Comparison of ENCODE assay signal across 8 cellular contexts in the genomic region with DNA sequence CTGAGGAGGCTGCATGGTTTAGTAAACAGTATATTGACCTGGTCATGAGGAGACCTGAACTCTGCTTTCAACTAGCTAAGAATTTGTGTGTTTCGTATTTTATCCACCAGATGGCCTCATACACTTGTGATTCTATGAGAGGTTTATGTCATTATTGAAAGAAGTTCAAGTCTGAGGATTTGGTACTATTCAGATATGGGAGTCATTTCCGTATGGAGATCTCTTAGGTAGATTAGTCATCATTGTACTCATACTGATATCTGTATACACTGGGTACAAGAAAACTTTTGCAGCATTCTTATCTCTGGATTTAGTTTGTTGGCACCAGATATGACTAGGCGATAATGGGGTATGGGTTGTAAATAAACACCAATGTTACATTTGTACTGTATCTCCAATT. TPM values are rescaled to one million over a fixed set of nuclear protein-coding genes. Genes with fewer than 3 reads are reported as not detected.
DNase-seq lines count a peak whose midpoint lies in the region; ATAC-seq, FAIRE-seq and TF ChIP-seq lines count a peak whose summit lies in the region.

No MANE protein-coding gene starts in this region.

- no peaks in the 10 kb centered on the region for H4K20me1 ChIP-seq in OCI-LY1 (ENCODE audit: insufficient read depth, low read length)
- H4K20me1 ChIP-seq in HepG2 (ENCODE audit: insufficient read depth, low read length), result no peaks in the 10 kb centered on the region

- ATAC-seq in GM18508 (IDR thresholded peaks at IDR 0.05; ENCODE audit: insufficient read depth, unreplicated experiment) (peak; percentile 83), HepG2 (peak; percentile 73), upper lobe of right lung (peak; percentile 80), HG02623 (IDR thresholded peaks at IDR 0.05; ENCODE audit: unreplicated experiment) (no peak)

- TF ChIP-seq EP300 in HepG2 (IDR thresholded peaks at IDR 0.05; ENCODE audit: low read depth in 2 of 2, low read length in 2 of 2) (no peak), HepG2 (CRISPR knock-in tag; IDR thresholded peaks at IDR 0.05; ENCODE audit: borderline replicate concordance) (no peak)

- 57% methylated on average over 3 of the region's 3 CpGs for WGBS in HepG2 (ENCODE audit: low lambda C conversion rate)

- in situ Hi-C loops in HepG2 (cut with HindIII; ENCODE audit: extremely low pct_ligation_motif_present, low pct_unique_long_range_greater_than_20kb), result loop anchor here (5.0 kb wide), 1 partner anchor 235 kb away; no protein-coding TSS in a partner anchor

- H2AFZ ChIP-seq in OCI-LY1 (ENCODE audit: low read length), result no peak overlapping the region
- H2AFZ ChIP-seq in HepG2 (ENCODE audit: low read length), result no peak overlapping the region

- no peak for TF ChIP-seq POLR2A in HepG2 (IDR thresholded peaks at IDR 0.05; ENCODE audit: insufficient read depth in 1 of 2, low read depth in 2 of 2, low read length in 2 of 2)

- H3K4me1 ChIP-seq in OCI-LY1 (ENCODE audit: insufficient read depth, low read length, severe bottlenecking) (no peaks in the 10 kb centered on the region), HepG2 (ENCODE audit: insufficient read depth, low read length) (no peaks in the 10 kb centered on the region), upper lobe of right lung (no peaks in the 10 kb centered on the region)

- intact Hi-C loops in HepG2 (cut with micrococcal nuclease; ENCODE audit: unreplicated experiment) (loop anchor here (1.0 to 10.0 kb wide), 3 partner anchors 72 to 245 kb away; no protein-coding TSS in a partner anchor), upper lobe of right lung (cut with DNase I) (no loop called here)

- H3K27me3 ChIP-seq in OCI-LY1 (ENCODE audit: insufficient read depth, low read length) (no peaks in the 10 kb centered on the region), HepG2 (ENCODE audit: control insufficient read depth in 1 of 2, insufficient read depth in 2 of 2, low read length in 2 of 2) (no peaks in the 10 kb centered on the region), upper lobe of right lung (no peaks in the 10 kb centered on the region)

- CTCF ChIA-PET in HepG2 (lab: Yijun Ruan, JAX; ENCODE audit: low intra/inter-chr PET ratio, low total read pairs), result interaction anchor here (1.3 to 1.9 kb wide), 3 partner anchors 113 to 245 kb away, joined by 4 to 23 read pairs (median 11); no protein-coding TSS in a partner anchor

- peaks cover 63% of the 10 kb centered on the region for H3K36me3 ChIP-seq in OCI-LY1 (ENCODE audit: insufficient read depth, low read length)
- peaks cover 9 to 48% of the 10 kb centered on the region in 2 experiments; a peak in 4 of 5 replicates for H3K36me3 ChIP-seq in HepG2 (replicated peaks in 1 of 2; ENCODE audit: control insufficient read depth in 1 of 2, insufficient read depth in 2 of 2, low read length in 2 of 2)
- peaks cover 95% of the 10 kb centered on the region for H3K36me3 ChIP-seq in upper lobe of right lung

- H3K9me2 ChIP-seq in OCI-LY1 (ENCODE audit: low read depth, low read length), result no peaks in the 10 kb centered on the region

- H3F3A ChIP-seq in OCI-LY1 (ENCODE audit: insufficient read depth, low read length), result no peaks in the 10 kb centered on the region

- no peak overlapping the region for H3K9ac ChIP-seq in OCI-LY1 (ENCODE audit: low read length)
- no peak overlapping the region for H3K9ac ChIP-seq in HepG2 (ENCODE audit: insufficient read depth, low read depth, low read length)

- H3K4me2 ChIP-seq in OCI-LY1 (ENCODE audit: low read length) (no peak overlapping the region), HepG2 (ENCODE audit: low read depth, low read length) (no peak overlapping the region)

- DNase-seq in HuH-7.5 (ENCODE audit: low spot score) (peak; percentile 8), cerebellar cortex (ENCODE audit: low spot score) (peak; percentile 70), HepG2 (ENCODE audit: low spot score) (peak; percentile 59), upper lobe of right lung (no peak)

- POLR2A ChIA-PET in HepG2 (lab: Yijun Ruan, JAX), result interaction anchor here (0.8 kb wide), 1 partner anchor 244 kb away, joined by 3 read pairs; no protein-coding TSS in a partner anchor

- FAIRE-seq in HepG2 (lab: Jason Lieb, UNC), result peak; percentile 26

- TF ChIP-seq CTCF in C4-2B (conservative IDR thresholded peaks at IDR 0.05) (peak; percentile 75), OCI-LY1 (IDR thresholded peaks at IDR 0.05; ENCODE audit: low read length) (peak; percentile 71), HepG2 (CRISPR knock-in tag; IDR thresholded peaks at IDR 0.05) (peak; percentile 73), upper lobe of right lung (IDR thresholded peaks at IDR 0.05) (peak; percentile 55)

- H3K27ac ChIP-seq in C4-2B (no peak overlapping the region), OCI-LY1 (ENCODE audit: low read depth, low read length, poor library complexity, severe bottlenecking) (no peak overlapping the region), HepG2 (ENCODE audit: extremely low read length, insufficient read depth, low read length) (no peak overlapping the region), upper lobe of right lung (no peak overlapping the region)

- no peak overlapping the region for H3K4me3 ChIP-seq in OCI-LY1 (ENCODE audit: low read depth, low read length, poor library complexity, severe bottlenecking)
- no peak overlapping the region for H3K4me3 ChIP-seq in HepG2 (replicated peaks in 1 of 3; ENCODE audit: insufficient read depth in 1 of 3, low read depth in 2 of 3, low read length in 3 of 3)
- no peak overlapping the region for H3K4me3 ChIP-seq in upper lobe of right lung

- H3K9me3 ChIP-seq in OCI-LY1 (ENCODE audit: low read length), result no peaks in the 10 kb centered on the region
- H3K9me3 ChIP-seq in HepG2 (ENCODE audit: low read length), result no peaks in the 10 kb centered on the region
- no peaks in the 10 kb centered on the region for H3K9me3 ChIP-seq in upper lobe of right lung

- no TSS peak for BruUV-seq in HepG2 (replicated peaks; lab: Mats Ljungman, UMichigan)

- peak; percentile 53; the same call in 1 of the 2 replicates for TF ChIP-seq RAD21 in HepG2 (CRISPR knock-in tag; IDR thresholded peaks at IDR 0.05)

- H3K79me2 ChIP-seq in OCI-LY1 (ENCODE audit: insufficient read depth, low read length) (no peaks in the 10 kb centered on the region), HepG2 (ENCODE audit: insufficient read depth, low read length) (no peaks in the 10 kb centered on the region)

TF ChIP-seq in HepG2, 621 proteins besides CTCF, POLR2A, EP300 and RAD21 (continues in another document):
- TF ChIP-seq SP4 (CRISPR knock-in tag; IDR thresholded peaks at IDR 0.05) (no peak), IRF2 (CRISPR knock-in tag; IDR thresholded peaks at IDR 0.05) (no peak), ZNF883 (CRISPR knock-in tag; IDR thresholded peaks at IDR 0.05; ENCODE audit: not compliant biosample characterization) (no peak), SIN3A (IDR thresholded peaks at IDR 0.05; ENCODE audit: borderline replicate concordance, low read depth, low read length) (no peak)

RNA-seq across cellular contexts. Expression of a gene that starts 26.6 kb away (rescaled TPM):
- total RNA-seq in HepG2 (2016; rRNA removed; fragmentation: Illumina TruSeq; extraction: Trizol), result 10.5 and 13.2 TPM in 2 replicates
- total RNA-seq in HepG2 (2016; cell fraction: cytosol; rRNA removed; fragmentation: Illumina TruSeq; extraction: Trizol; ENCODE audit: low read depth), result 1.8 TPM in 2 replicates
- total RNA-seq in HepG2 (2016; cell fraction: insoluble cytoplasmic fraction; rRNA removed; fragmentation: Illumina TruSeq; extraction: Trizol), result 9.5 and 13.6 TPM in 2 replicates
- 3.0 and 3.7 TPM in 2 replicates for total RNA-seq in HepG2 (2016; cell fraction: membrane; rRNA removed; fragmentation: Illumina TruSeq; extraction: Trizol)
- total RNA-seq in HepG2 (2016; cell fraction: nucleus; rRNA removed; fragmentation: Illumina TruSeq; extraction: Trizol), result 17.5 and 19.5 TPM in 2 replicates
- polyA plus RNA-seq in HepG2 (2011; rRNA removed), result 12.9 and 14.5 TPM in 2 replicates
- 7.9 and 12.5 TPM in 2 replicates for polyA plus RNA-seq in HepG2 (2011; cell fraction: cytosol; rRNA removed)
- polyA plus RNA-seq in HepG2 (2011; cell fraction: nucleus; rRNA removed), result 3.8 and 5.4 TPM in 2 replicates
- polyA plus RNA-seq in HepG2 (2012), result 12.0 and 12.6 TPM in 2 replicates
- 0.79 and 0.95 TPM in 2 replicates for polyA plus RNA-seq in HepG2 (2016; cell fraction: cytosol; fragmentation: Illumina TruSeq; extraction: Trizol; ENCODE audit: low read depth)
- 8.2 and 8.6 TPM in 2 replicates for polyA plus RNA-seq in HepG2 (2016; cell fraction: insoluble cytoplasmic fraction; fragmentation: Illumina TruSeq; extraction: Trizol; ENCODE audit: low read depth)
- 1.6 and 2.6 TPM in 2 replicates for polyA plus RNA-seq in HepG2 (2016; cell fraction: membrane; fragmentation: Illumina TruSeq; extraction: Trizol; ENCODE audit: low read depth)
- 15.9 and 18.8 TPM in 2 replicates for polyA plus RNA-seq in HepG2 (2016; cell fraction: nucleus; fragmentation: Illumina TruSeq; extraction: Trizol; ENCODE audit: insufficient read depth, low read depth)
- polyA minus RNA-seq in HepG2 (2011; rRNA and poly(A)+ RNA removed; ENCODE audit: low replicate concordance), result 16.3 and 37.0 TPM in 2 replicates
- polyA minus RNA-seq in HepG2 (2011; cell fraction: cytosol; rRNA and poly(A)+ RNA removed), result 11.0 and 13.5 TPM in 2 replicates
- 26.9 and 31.3 TPM in 2 replicates for polyA minus RNA-seq in HepG2 (2011; cell fraction: nucleus; rRNA and poly(A)+ RNA removed)
- 32.0 TPM for total RNA-seq in upper lobe of right lung

RNA-seq across cellular contexts. Expression of a gene that starts 43.2 kb away (rescaled TPM):
- total RNA-seq in HepG2 (2016; rRNA removed; fragmentation: Illumina TruSeq; extraction: Trizol), result 36.7 and 38.9 TPM in 2 replicates
- 14.3 and 14.5 TPM in 2 replicates for total RNA-seq in HepG2 (2016; cell fraction: cytosol; rRNA removed; fragmentation: Illumina TruSeq; extraction: Trizol; ENCODE audit: low read depth)
- 35.6 and 46.0 TPM in 2 replicates for total RNA-seq in HepG2 (2016; cell fraction: insoluble cytoplasmic fraction; rRNA removed; fragmentation: Illumina TruSeq; extraction: Trizol)
- 26.7 and 28.3 TPM in 2 replicates for total RNA-seq in HepG2 (2016; cell fraction: membrane; rRNA removed; fragmentation: Illumina TruSeq; extraction: Trizol)
- total RNA-seq in HepG2 (2016; cell fraction: nucleus; rRNA removed; fragmentation: Illumina TruSeq; extraction: Trizol), result 21.1 and 25.5 TPM in 2 replicates
- 33.8 and 37.1 TPM in 2 replicates for polyA plus RNA-seq in HepG2 (2011; rRNA removed)
- 24.9 and 28.8 TPM in 2 replicates for polyA plus RNA-seq in HepG2 (2011; cell fraction: cytosol; rRNA removed)
- 31.1 and 32.0 TPM in 2 replicates for polyA plus RNA-seq in HepG2 (2011; cell fraction: nucleus; rRNA removed)
- 27.3 and 33.7 TPM in 2 replicates for polyA plus RNA-seq in HepG2 (2012)
- 15.2 and 18.8 TPM in 2 replicates for polyA plus RNA-seq in HepG2 (2016; cell fraction: cytosol; fragmentation: Illumina TruSeq; extraction: Trizol; ENCODE audit: low read depth)
- polyA plus RNA-seq in HepG2 (2016; cell fraction: insoluble cytoplasmic fraction; fragmentation: Illumina TruSeq; extraction: Trizol; ENCODE audit: low read depth), result 43.1 and 44.3 TPM in 2 replicates
- polyA plus RNA-seq in HepG2 (2016; cell fraction: membrane; fragmentation: Illumina TruSeq; extraction: Trizol; ENCODE audit: low read depth), result 25.1 and 26.7 TPM in 2 replicates
- 36.8 and 39.4 TPM in 2 replicates for polyA plus RNA-seq in HepG2 (2016; cell fraction: nucleus; fragmentation: Illumina TruSeq; extraction: Trizol; ENCODE audit: insufficient read depth, low read depth)
- 15.3 and 23.4 TPM in 2 replicates for polyA minus RNA-seq in HepG2 (2011; rRNA and poly(A)+ RNA removed; ENCODE audit: low replicate concordance)
- 9.5 and 11.6 TPM in 2 replicates for polyA minus RNA-seq in HepG2 (2011; cell fraction: cytosol; rRNA and poly(A)+ RNA removed)
- polyA minus RNA-seq in HepG2 (2011; cell fraction: nucleus; rRNA and poly(A)+ RNA removed), result 16.8 and 16.9 TPM in 2 replicates
- total RNA-seq in upper lobe of right lung, result 19.3 TPM
